25 cellular contexts compared by ENCODE assay signal in the genomic region with DNA sequence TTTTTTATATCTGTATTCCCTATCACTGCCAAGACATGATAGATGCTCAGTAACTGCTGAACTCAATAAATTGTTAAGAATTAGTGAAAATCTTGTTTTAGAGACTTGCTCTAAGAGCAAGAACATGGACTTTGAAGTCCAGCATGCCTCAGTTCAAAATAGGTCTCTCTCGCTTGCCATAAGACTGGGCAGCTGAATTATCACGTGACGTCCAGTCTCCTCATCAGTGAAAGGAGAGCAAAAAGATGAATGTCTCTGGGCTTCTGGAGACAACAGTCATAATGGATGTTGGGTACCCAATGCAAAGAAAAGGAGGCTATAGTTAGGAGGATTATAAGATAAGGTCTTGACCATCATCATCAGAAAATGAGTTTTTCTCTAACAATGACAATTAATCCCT.
"Had no signal": no experiment of that assay in that cellular context is flagged by ENCODE, and none has a peak within 500 bp of the region (broad histone marks: within the 10 kb centered on the region; RNA-seq: fewer than 3 reads in every experiment).

No MANE protein-coding gene starts in this region.

- H3K4me1 Mint-ChIP-seq: endodermal cell had no signal

- H3K79me2 ChIP-seq: hepatocyte had no signal

- H3K4me2 ChIP-seq: hepatocyte had no signal

- H3K4me3 Mint-ChIP-seq: dendritic cell treated with granulocyte-macrophage colony-stimulating factor and Interleukin-4, amounts not matched to agents 40 ng/mL and 50 ng/mL, for 4 days; effector memory CD8-positive, alpha-beta T cell; endodermal cell; mesothelial cell of epicardium had no signal

- H3K4me3 ChIP-seq: gastroesophageal sphincter, heart left ventricle, hepatocyte, left lung, lower lobe of right lung, mucosa of descending colon had no signal

- H3K4me1 ChIP-seq: foreskin keratinocyte, gastroesophageal sphincter, left lung, lower lobe of right lung had no signal

- H3K27me3 ChIP-seq: gastroesophageal sphincter, heart left ventricle, hepatocyte, left lung had no signal

- DNase-seq: cortex of kidney; effector CD8-positive, alpha-beta T cell; effector memory CD8-positive, alpha-beta T cell; endodermal cell; erythroblast; foreskin keratinocyte; heart left ventricle; hypothalamus; left cardiac atrium; left lung; left ventricle myocardium superior; lower lobe of right lung; mesenchymal stem cell; mucosa of descending colon had no signal

- H2AFZ ChIP-seq: hepatocyte had no signal

- H3K9me3 Mint-ChIP-seq: dendritic cell treated with granulocyte-macrophage colony-stimulating factor and Interleukin-4, amounts not matched to agents 40 ng/mL and 50 ng/mL, for 4 days; effector memory CD8-positive, alpha-beta T cell; endodermal cell; mesothelial cell of epicardium had no signal

- H3K36me3 Mint-ChIP-seq: mesothelial cell of epicardium had no signal

- H3K27ac ChIP-seq: epithelial cell of prostate, foreskin keratinocyte, hepatocyte, left lung, lower lobe of right lung had no signal

- H3K9me3 ChIP-seq: gastroesophageal sphincter, heart left ventricle, left lung, lower lobe of right lung, mucosa of descending colon had no signal

- ATAC-seq: effector memory CD8-positive, alpha-beta T cell; esophagus mucosa; foreskin keratinocyte; gastroesophageal sphincter; heart left ventricle; left cardiac atrium; left lung; left ventricle myocardium superior; lower lobe of right lung; mucosa of descending colon had no signal

- H3K27ac Mint-ChIP-seq: dendritic cell treated with granulocyte-macrophage colony-stimulating factor and Interleukin-4, amounts not matched to agents 40 ng/mL and 50 ng/mL, for 4 days; effector memory CD8-positive, alpha-beta T cell; endodermal cell; mesothelial cell of epicardium had no signal

- FAIRE-seq: colon, endometrium, frontal cortex, islet of Langerhans, keratinocyte had no signal

- H3K36me3 ChIP-seq: gastroesophageal sphincter, heart left ventricle, left lung, lower lobe of right lung had no signal
